22 cellular contexts compared by ENCODE assay signal in the genomic region with DNA sequence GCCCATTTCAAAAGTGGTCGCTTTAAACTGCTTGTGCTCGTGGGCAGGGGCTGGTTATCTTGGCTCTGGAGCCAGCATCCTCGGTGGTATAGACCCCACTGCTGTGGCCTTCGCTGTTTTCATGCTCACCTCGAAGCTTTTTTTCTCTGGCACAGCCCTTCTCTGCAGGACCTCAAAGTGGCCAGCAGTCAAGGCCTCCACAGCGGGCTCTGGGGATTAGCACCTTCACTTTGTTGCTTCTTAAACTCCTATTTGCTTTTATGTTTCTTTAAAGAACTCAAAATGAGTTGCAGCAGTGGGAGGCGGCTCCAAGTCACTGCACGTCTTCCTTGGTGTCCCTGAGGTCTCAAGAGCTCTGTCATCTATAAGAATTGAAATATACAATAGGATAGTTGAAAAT.
"Had no signal": no experiment of that assay in that cellular context is flagged by ENCODE, and none has a peak within 500 bp of the region (broad histone marks: within the 10 kb centered on the region; RNA-seq: fewer than 3 reads in every experiment).

No MANE protein-coding gene starts in this region.

- H3K4me3 Mint-ChIP-seq: activated naive CD4-positive, alpha-beta T cell treated with anti-CD3 and anti-CD28 coated beads, Interleukin-2, amount 50 U/mL, for 24 hours; brain; natural killer cell; stimulated activated naive CD8-positive, alpha-beta T cell treated with anti-CD3 and anti-CD28 coated beads, Interleukin-15, Interleukin-2, amounts not matched to agents 100 ng/mL and 50 ng/mL, for 24 hours had no signal

- H3K27ac Mint-ChIP-seq: activated naive CD4-positive, alpha-beta T cell treated with anti-CD3 and anti-CD28 coated beads, Interleukin-2, amount 50 U/mL, for 24 hours; natural killer cell; stimulated activated naive CD8-positive, alpha-beta T cell treated with anti-CD3 and anti-CD28 coated beads, Interleukin-15, Interleukin-2, amounts not matched to agents 100 ng/mL and 50 ng/mL, for 24 hours had no signal

- H3K9me3 ChIP-seq: esophagus muscularis mucosa, neutrophil, pancreas, tibial artery, uterus had no signal

- DNase-seq: activated CD4-positive, alpha-beta T cell treated with anti-CD3 and anti-CD28 coated beads for 1 hour; activated gamma-delta T cell treated with Interleukin-2 at 50 U/mL for 16 hours; activated T-cell treated with anti-CD3 and anti-CD28 coated beads for 4 hours; dermis blood vessel endothelial cell; effector memory CD4-positive, alpha-beta T cell; glutamatergic neuron; left ventricle myocardium superior; midbrain; pancreas; stimulated activated CD4-positive, alpha-beta T cell treated with anti-CD3 and anti-CD28 coated beads, Interleukin-1b, Interleukin-23, amount 100 ng/mL, for 48 hours; T-helper 1 cell; T-helper 9 cell; uterus had no signal

- H3K4me3 ChIP-seq: esophagus muscularis mucosa, hepatocyte, pancreas, tibial artery, uterus had no signal

- H3K36me3 Mint-ChIP-seq: activated naive CD4-positive, alpha-beta T cell treated with anti-CD3 and anti-CD28 coated beads, Interleukin-2, amount 50 U/mL, for 24 hours; natural killer cell had no signal

- H3K9me3 Mint-ChIP-seq: activated naive CD4-positive, alpha-beta T cell treated with anti-CD3 and anti-CD28 coated beads, Interleukin-2, amount 50 U/mL, for 24 hours; brain; natural killer cell; stimulated activated naive CD8-positive, alpha-beta T cell treated with anti-CD3 and anti-CD28 coated beads, Interleukin-15, Interleukin-2, amounts not matched to agents 100 ng/mL and 50 ng/mL, for 24 hours had no signal

- H3K4me1 Mint-ChIP-seq: activated naive CD4-positive, alpha-beta T cell treated with anti-CD3 and anti-CD28 coated beads, Interleukin-2, amount 50 U/mL, for 24 hours; natural killer cell had no signal

- H3K4me1 ChIP-seq: esophagus muscularis mucosa, pancreas, tibial artery, uterus had no signal

- H3K36me3 ChIP-seq: esophagus muscularis mucosa, neutrophil, pancreas, tibial artery, uterus had no signal

- H3K27ac ChIP-seq: esophagus muscularis mucosa, hepatocyte, neutrophil, pancreas, tibial artery, uterus had no signal

- FAIRE-seq: frontal cortex, pancreas had no signal

- H3K27me3 ChIP-seq: hepatocyte, pancreas, uterus had no signal
